8 cellular contexts compared by ENCODE assay signal in genomic region chr1:28885982-28886730, GRCh38. TPM values are rescaled to one million over a fixed set of nuclear protein-coding genes. Genes with fewer than 3 reads are reported as not detected.
DNase-seq lines count a peak whose midpoint lies in the region; ATAC-seq and TF ChIP-seq lines count a peak whose summit lies in the region.
"Had no signal": no experiment of that assay in that cellular context is flagged by ENCODE, and none has a peak within 500 bp of the region (broad histone marks: within the 10 kb centered on the region; RNA-seq: fewer than 3 reads in every experiment).

No MANE protein-coding gene starts in this region.

- in situ Hi-C loops in Panc1 (cut with HindIII; ENCODE audit: low pct_unique_long_range_greater_than_20kb, low sequenced_read_pairs) = no loop called here

- no peak overlapping the region for H3K9ac ChIP-seq in skeletal muscle satellite cell (ENCODE audit: low read depth, low read length)

- H3K4me1 ChIP-seq in Panc1 (ENCODE audit: control insufficient read depth, insufficient read depth, low read length) (peaks cover 12% of the 10 kb centered on the region), foreskin keratinocyte (peaks cover 10% of the 10 kb centered on the region), skeletal muscle satellite cell (ENCODE audit: control insufficient read depth, insufficient read depth, low read length) (peaks cover 12% of the 10 kb centered on the region)

- CTCF ChIA-PET in Panc1 (lab: Charles Lee) = no interaction called here

- H3K9me3 ChIP-seq in Panc1 (ENCODE audit: control insufficient read depth, insufficient read depth, low read depth, low read length) (no peaks in the 10 kb centered on the region), skeletal muscle satellite cell (replicated peaks; ENCODE audit: low read length) (no peaks in the 10 kb centered on the region)

- H3K27me3 ChIP-seq in H7 (ENCODE audit: control insufficient read depth, insufficient read depth, low read length) (peaks cover 9% of the 10 kb centered on the region), Panc1 (ENCODE audit: control insufficient read depth, insufficient read depth, low read length) (no peaks in the 10 kb centered on the region), foreskin keratinocyte (no peaks in the 10 kb centered on the region), skeletal muscle satellite cell (ENCODE audit: control insufficient read depth, insufficient read depth, low read length) (peaks cover 12% of the 10 kb centered on the region)

- no peak for DNase-seq in H7
- no peak for DNase-seq in Panc1 (ENCODE audit: low read depth, low spot score)
- no peak for DNase-seq in foreskin keratinocyte
- no peak for DNase-seq in SW480 (ENCODE audit: low spot score)

- no TSS peak for BruUV-seq in Panc1 (replicated peaks; lab: Mats Ljungman, UMichigan)

- peak overlapping the region; percentile 85 for H3K4me3 ChIP-seq in H7 (ENCODE audit: insufficient read depth, low read depth, low read length)
- peak overlapping the region; percentile 55 to 77; a peak in 3 of 4 replicates for H3K4me3 ChIP-seq in Panc1 (ENCODE audit: low read depth in 2 of 2, low read length in 2 of 2)
- no peak overlapping the region for H3K4me3 ChIP-seq in skeletal muscle satellite cell (ENCODE audit: low read length)

- H3K27ac ChIP-seq in Panc1 (ENCODE audit: low read length) (no peak overlapping the region), foreskin keratinocyte (peak overlapping the region; percentile 85)
- H3K27ac ChIP-seq: epithelial cell of prostate had no signal

- no peaks in the 10 kb centered on the region for H3K36me3 ChIP-seq in H7 (replicated peaks; ENCODE audit: control insufficient read depth, insufficient read depth, low read length)
- no peaks in the 10 kb centered on the region; the same call in 1 of the 2 replicates for H3K36me3 ChIP-seq in Panc1 (ENCODE audit: control insufficient read depth, insufficient read depth, low read length)
- H3K36me3 ChIP-seq in skeletal muscle satellite cell (ENCODE audit: insufficient read depth, low read length) = no peaks in the 10 kb centered on the region

- intact Hi-C loops in Panc1 (cut with micrococcal nuclease; ENCODE audit: unreplicated experiment) = no loop called here

- peak overlapping the region; percentile 87 for H3K4me2 ChIP-seq in skeletal muscle satellite cell (ENCODE audit: low read length)

- ATAC-seq in Panc1 = no peak
- no peak for ATAC-seq in foreskin keratinocyte
- ATAC-seq in GM18517 (IDR thresholded peaks at IDR 0.05; ENCODE audit: unreplicated experiment) = no peak
- ATAC-seq in HG02623 (IDR thresholded peaks at IDR 0.05; ENCODE audit: unreplicated experiment) = no peak

- POLR2A ChIA-PET in Panc1 (lab: Charles Lee) = no interaction called here

- TF ChIP-seq CTCF in Panc1 (IDR thresholded peaks at IDR 0.05) (no peak), foreskin keratinocyte (conservative IDR thresholded peaks at IDR 0.05) (no peak)

RNA-seq across cellular contexts. Expression of gene EPB41, which starts 28.2 kb away (rescaled TPM):
- total RNA-seq in H7 (2014; rRNA removed; shearing (Covaris generic)) = 58.7 and 79.7 TPM in 2 replicates
- total RNA-seq in Panc1 (2021; ENCODE audit: unreplicated experiment) = 20.2 TPM
- 14.9 TPM for polyA plus RNA-seq in Panc1 (2012; ENCODE audit: insufficient read length)
- total RNA-seq in foreskin keratinocyte = 16.1 and 16.8 TPM in 2 replicates
- polyA plus RNA-seq in foreskin keratinocyte = 3.3 and 3.7 TPM in 2 replicates
- 1.3 TPM in 2 replicates for total RNA-seq in skeletal muscle satellite cell (2012; rRNA removed)
